11 cellular contexts compared by ENCODE assay signal in genomic region chr12:22190-22529, GRCh38. TPM values are rescaled to one million over a fixed set of nuclear protein-coding genes. Genes with fewer than 3 reads are reported as not detected.
DNase-seq lines count a peak whose midpoint lies in the region; ATAC-seq and TF ChIP-seq lines count a peak whose summit lies in the region.
"Had no signal": no experiment of that assay in that cellular context is flagged by ENCODE, and none has a peak within 500 bp of the region (broad histone marks: within the 10 kb centered on the region; RNA-seq: fewer than 3 reads in every experiment).

No MANE protein-coding gene starts in this region.

- H3K36me3 ChIP-seq in ascending aorta, result peaks cover 8 to 26% of the 10 kb centered on the region in 2 donors

- H3K9me3 Mint-ChIP-seq in WTC11, result no peaks in the 10 kb centered on the region
- H3K9me3 Mint-ChIP-seq in natural killer cell treated with Interleukin-12 subunit alpha and Interleukin-12 subunit beta and Interleukin-15 and Interleukin-18, amount 100 ng/mL, for 72 hours, result no peaks in the 10 kb centered on the region

- H3K27me3 Mint-ChIP-seq in WTC11 (ENCODE audit: low read depth), result no peaks in the 10 kb centered on the region
- H3K27me3 Mint-ChIP-seq in natural killer cell treated with Interleukin-12 subunit alpha and Interleukin-12 subunit beta and Interleukin-15 and Interleukin-18, amount 100 ng/mL, for 72 hours, result no peaks in the 10 kb centered on the region

- no peak overlapping the region for H3K27ac Mint-ChIP-seq in WTC11
- peak overlapping the region in 1 of 2 donors; percentile 57 for H3K27ac Mint-ChIP-seq in natural killer cell treated with Interleukin-12 subunit alpha and Interleukin-12 subunit beta and Interleukin-15 and Interleukin-18, amount 100 ng/mL, for 72 hours

- H3K27ac ChIP-seq in ascending aorta, result no peak overlapping the region
- H3K27ac ChIP-seq: epithelial cell of prostate had no signal

- DNase-seq in AG08395 (ENCODE audit: low spot score) (peak; percentile 3), GM13977 (ENCODE audit: low spot score) (no peak), islet precursor cell (peak; percentile 52), ascending aorta (ENCODE audit: low spot score in 2 of 2) (no peak), WTC11 (ENCODE audit: low spot score) (no peak)
- no peak for DNase-seq in natural killer cell treated with Interleukin-12 subunit alpha and Interleukin-12 subunit beta and Interleukin-15 and Interleukin-18, amount 100 ng/mL, for 72 hours (ENCODE audit: low spot score)
- DNase-seq: COR-L47, NCI-H2107 had no signal

- no peaks in the 10 kb centered on the region for H3K4me1 Mint-ChIP-seq in WTC11
- peaks cover 7 to 16% of the 10 kb centered on the region in 2 donors for H3K4me1 Mint-ChIP-seq in natural killer cell treated with Interleukin-12 subunit alpha and Interleukin-12 subunit beta and Interleukin-15 and Interleukin-18, amount 100 ng/mL, for 72 hours (ENCODE audit: low read depth in 2 of 2)

- peaks cover 4% of the 10 kb centered on the region; the same call in 1 of the 2 replicates for H3K36me3 Mint-ChIP-seq in WTC11
- H3K36me3 Mint-ChIP-seq in natural killer cell treated with Interleukin-12 subunit alpha and Interleukin-12 subunit beta and Interleukin-15 and Interleukin-18, amount 100 ng/mL, for 72 hours, result no peaks in the 10 kb centered on the region

- POLR2A ChIA-PET in WTC11 (lab: Charles Lee), result no interaction called here

- in situ Hi-C loops in GM13977 (cut with MboI; ENCODE audit: low pct_unique_long_range_greater_than_20kb, low sequenced_read_pairs, unreplicated experiment), result no loop called here

- no peak overlapping the region for H3K4me3 Mint-ChIP-seq in WTC11
- H3K4me3 Mint-ChIP-seq in natural killer cell treated with Interleukin-12 subunit alpha and Interleukin-12 subunit beta and Interleukin-15 and Interleukin-18, amount 100 ng/mL, for 72 hours, result no peak overlapping the region

- intact Hi-C loops in ascending aorta (cut with DNase I), result no loop called here

- peak; percentile 56 for ATAC-seq in SK-N-SH treated with all-trans-retinoic acid at 6 μM for 48 hours
- no peak for ATAC-seq in HG02678 (IDR thresholded peaks at IDR 0.05; ENCODE audit: unreplicated experiment)
- no peak for ATAC-seq in WTC11
- ATAC-seq in natural killer cell treated with Interleukin-12 subunit alpha and Interleukin-12 subunit beta and Interleukin-15 and Interleukin-18, amount 100 ng/mL, for 72 hours, result no peak

- CTCF ChIA-PET in WTC11 (lab: Charles Lee), result no interaction called here

- H3K27me3 ChIP-seq in ascending aorta, result no peaks in the 10 kb centered on the region

- H3K4me3 ChIP-seq in ascending aorta, result no peak overlapping the region

- TF ChIP-seq CTCF in GM13977 (IDR thresholded peaks at IDR 0.05; ENCODE audit: extremely low read depth, insufficient read depth, missing control alignments) (peak; percentile 33), ascending aorta (IDR thresholded peaks at IDR 0.05) (no peak), WTC11 (IDR thresholded peaks at IDR 0.05) (no peak)

- H3K4me1 ChIP-seq in ascending aorta, result no peaks in the 10 kb centered on the region

- no peaks in the 10 kb centered on the region for H3K9me3 ChIP-seq in ascending aorta

TF ChIP-seq in SK-N-SH treated with all-trans-retinoic acid at 6 μM for 48 hours, 23 proteins besides CTCF, POLR2A, EP300 and RAD21:
- no peak for TF ChIP-seq BACH2 (CRISPR knock-in tag; IDR thresholded peaks at IDR 0.05; ENCODE audit: borderline replicate concordance)
- TF ChIP-seq, protein P1, sequence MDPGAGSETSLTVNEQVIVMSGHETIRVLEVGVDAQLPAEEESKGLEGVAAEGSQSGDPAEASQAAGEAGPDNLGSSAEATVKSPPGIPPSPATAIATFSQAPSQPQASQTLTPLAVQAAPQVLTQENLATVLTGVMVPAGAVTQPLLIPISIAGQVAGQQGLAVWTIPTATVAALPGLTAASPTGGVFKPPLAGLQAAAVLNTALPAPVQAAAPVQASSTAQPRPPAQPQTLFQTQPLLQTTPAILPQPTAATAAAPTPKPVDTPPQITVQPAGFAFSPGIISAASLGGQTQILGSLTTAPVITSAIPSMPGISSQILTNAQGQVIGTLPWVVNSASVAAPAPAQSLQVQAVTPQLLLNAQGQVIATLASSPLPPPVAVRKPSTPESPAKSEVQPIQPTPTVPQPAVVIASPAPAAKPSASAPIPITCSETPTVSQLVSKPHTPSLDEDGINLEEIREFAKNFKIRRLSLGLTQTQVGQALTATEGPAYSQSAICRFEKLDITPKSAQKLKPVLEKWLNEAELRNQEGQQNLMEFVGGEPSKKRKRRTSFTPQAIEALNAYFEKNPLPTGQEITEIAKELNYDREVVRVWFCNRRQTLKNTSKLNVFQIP (CRISPR knock-in tag; IDR thresholded peaks at IDR 0.05; ENCODE audit: borderline replicate concordance, low read depth), result no peak

TF ChIP-seq in WTC11, 78 proteins besides CTCF, POLR2A, EP300 and RAD21 (continues in another document):
- no peak for TF ChIP-seq ZNF121 (CRISPR knock-in tag; IDR thresholded peaks at IDR 0.05)
- no peak for TF ChIP-seq HMGA2 (CRISPR knock-in tag; IDR thresholded peaks at IDR 0.05)
- TF ChIP-seq, protein P2, sequence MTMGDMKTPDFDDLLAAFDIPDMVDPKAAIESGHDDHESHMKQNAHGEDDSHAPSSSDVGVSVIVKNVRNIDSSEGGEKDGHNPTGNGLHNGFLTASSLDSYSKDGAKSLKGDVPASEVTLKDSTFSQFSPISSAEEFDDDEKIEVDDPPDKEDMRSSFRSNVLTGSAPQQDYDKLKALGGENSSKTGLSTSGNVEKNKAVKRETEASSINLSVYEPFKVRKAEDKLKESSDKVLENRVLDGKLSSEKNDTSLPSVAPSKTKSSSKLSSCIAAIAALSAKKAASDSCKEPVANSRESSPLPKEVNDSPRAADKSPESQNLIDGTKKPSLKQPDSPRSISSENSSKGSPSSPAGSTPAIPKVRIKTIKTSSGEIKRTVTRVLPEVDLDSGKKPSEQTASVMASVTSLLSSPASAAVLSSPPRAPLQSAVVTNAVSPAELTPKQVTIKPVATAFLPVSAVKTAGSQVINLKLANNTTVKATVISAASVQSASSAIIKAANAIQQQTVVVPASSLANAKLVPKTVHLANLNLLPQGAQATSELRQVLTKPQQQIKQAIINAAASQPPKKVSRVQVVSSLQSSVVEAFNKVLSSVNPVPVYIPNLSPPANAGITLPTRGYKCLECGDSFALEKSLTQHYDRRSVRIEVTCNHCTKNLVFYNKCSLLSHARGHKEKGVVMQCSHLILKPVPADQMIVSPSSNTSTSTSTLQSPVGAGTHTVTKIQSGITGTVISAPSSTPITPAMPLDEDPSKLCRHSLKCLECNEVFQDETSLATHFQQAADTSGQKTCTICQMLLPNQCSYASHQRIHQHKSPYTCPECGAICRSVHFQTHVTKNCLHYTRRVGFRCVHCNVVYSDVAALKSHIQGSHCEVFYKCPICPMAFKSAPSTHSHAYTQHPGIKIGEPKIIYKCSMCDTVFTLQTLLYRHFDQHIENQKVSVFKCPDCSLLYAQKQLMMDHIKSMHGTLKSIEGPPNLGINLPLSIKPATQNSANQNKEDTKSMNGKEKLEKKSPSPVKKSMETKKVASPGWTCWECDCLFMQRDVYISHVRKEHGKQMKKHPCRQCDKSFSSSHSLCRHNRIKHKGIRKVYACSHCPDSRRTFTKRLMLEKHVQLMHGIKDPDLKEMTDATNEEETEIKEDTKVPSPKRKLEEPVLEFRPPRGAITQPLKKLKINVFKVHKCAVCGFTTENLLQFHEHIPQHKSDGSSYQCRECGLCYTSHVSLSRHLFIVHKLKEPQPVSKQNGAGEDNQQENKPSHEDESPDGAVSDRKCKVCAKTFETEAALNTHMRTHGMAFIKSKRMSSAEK (CRISPR knock-in tag; IDR thresholded peaks at IDR 0.05; ENCODE audit: borderline replicate concordance), result no peak
- TF ChIP-seq ZNF232 (CRISPR knock-in tag; IDR thresholded peaks at IDR 0.05), result no peak
- TF ChIP-seq ZNF423 (CRISPR knock-in tag; IDR thresholded peaks at IDR 0.05), result no peak
- no peak for TF ChIP-seq GRHL2 (CRISPR knock-in tag; IDR thresholded peaks at IDR 0.05; ENCODE audit: insufficient replicate concordance, severe bottlenecking)
- TF ChIP-seq, protein P3, sequence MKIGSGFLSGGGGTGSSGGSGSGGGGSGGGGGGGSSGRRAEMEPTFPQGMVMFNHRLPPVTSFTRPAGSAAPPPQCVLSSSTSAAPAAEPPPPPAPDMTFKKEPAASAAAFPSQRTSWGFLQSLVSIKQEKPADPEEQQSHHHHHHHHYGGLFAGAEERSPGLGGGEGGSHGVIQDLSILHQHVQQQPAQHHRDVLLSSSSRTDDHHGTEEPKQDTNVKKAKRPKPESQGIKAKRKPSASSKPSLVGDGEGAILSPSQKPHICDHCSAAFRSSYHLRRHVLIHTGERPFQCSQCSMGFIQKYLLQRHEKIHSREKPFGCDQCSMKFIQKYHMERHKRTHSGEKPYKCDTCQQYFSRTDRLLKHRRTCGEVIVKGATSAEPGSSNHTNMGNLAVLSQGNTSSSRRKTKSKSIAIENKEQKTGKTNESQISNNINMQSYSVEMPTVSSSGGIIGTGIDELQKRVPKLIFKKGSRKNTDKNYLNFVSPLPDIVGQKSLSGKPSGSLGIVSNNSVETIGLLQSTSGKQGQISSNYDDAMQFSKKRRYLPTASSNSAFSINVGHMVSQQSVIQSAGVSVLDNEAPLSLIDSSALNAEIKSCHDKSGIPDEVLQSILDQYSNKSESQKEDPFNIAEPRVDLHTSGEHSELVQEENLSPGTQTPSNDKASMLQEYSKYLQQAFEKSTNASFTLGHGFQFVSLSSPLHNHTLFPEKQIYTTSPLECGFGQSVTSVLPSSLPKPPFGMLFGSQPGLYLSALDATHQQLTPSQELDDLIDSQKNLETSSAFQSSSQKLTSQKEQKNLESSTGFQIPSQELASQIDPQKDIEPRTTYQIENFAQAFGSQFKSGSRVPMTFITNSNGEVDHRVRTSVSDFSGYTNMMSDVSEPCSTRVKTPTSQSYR (CRISPR knock-in tag; IDR thresholded peaks at IDR 0.05), result no peak
- TF ChIP-seq TCF7 (CRISPR knock-in tag; IDR thresholded peaks at IDR 0.05; ENCODE audit: low read depth), result no peak
- no peak for TF ChIP-seq KAT7 (CRISPR knock-in tag; IDR thresholded peaks at IDR 0.05; ENCODE audit: borderline replicate concordance)
- TF ChIP-seq, protein P4, sequence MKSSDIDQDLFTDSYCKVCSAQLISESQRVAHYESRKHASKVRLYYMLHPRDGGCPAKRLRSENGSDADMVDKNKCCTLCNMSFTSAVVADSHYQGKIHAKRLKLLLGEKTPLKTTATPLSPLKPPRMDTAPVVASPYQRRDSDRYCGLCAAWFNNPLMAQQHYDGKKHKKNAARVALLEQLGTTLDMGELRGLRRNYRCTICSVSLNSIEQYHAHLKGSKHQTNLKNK (CRISPR knock-in tag; IDR thresholded peaks at IDR 0.05), result no peak
- no peak for TF ChIP-seq GABPB1 (CRISPR knock-in tag; IDR thresholded peaks at IDR 0.05)
- no peak for TF ChIP-seq EMX1 (CRISPR knock-in tag; IDR thresholded peaks at IDR 0.05)
- TF ChIP-seq SP1 (CRISPR knock-in tag; conservative IDR thresholded peaks at IDR 0.05), result no peak
- no peak for TF ChIP-seq ZNF263 (CRISPR knock-in tag; IDR thresholded peaks at IDR 0.05; ENCODE audit: low read depth)

RNA-seq across cellular contexts. Expression of gene IQSEC3, which starts 44.4 kb away (rescaled TPM):
- total RNA-seq in ascending aorta (0.53 TPM), WTC11 (2021) (1.7 to 2.6 TPM (median 2.2 TPM) in 3 replicates)
- total RNA-seq in natural killer cell treated with Interleukin-12 subunit alpha and Interleukin-12 subunit beta and Interleukin-15 and Interleukin-18, amount 100 ng/mL, for 72 hours, result 1 to 10 TPM in 1 of 2 donors, under 1 TPM in 1; 0.22 to 1.1 TPM

Comparison
In these comparisons a context has a peak if more than half of its experiments do, and no peak if none do; other contexts are left out.
1. DNase-seq: peak in AG08395 (single experiment) and islet precursor cell (single experiment); none in GM13977 (single experiment), ascending aorta (0 of 2), WTC11 (single experiment) and natural killer cell treated with Interleukin-12 subunit alpha and Interleukin-12 subunit beta and Interleukin-15 and Interleukin-18, amount 100 ng/mL, for 72 hours (single experiment).